In genomic region chr1:53956308-53957168, GRCh38 we compare ENCODE assay signal across 8 cellular contexts. TPM values are rescaled to one million over a fixed set of nuclear protein-coding genes. Genes with fewer than 3 reads are reported as not detected.
DNase-seq lines count a peak whose midpoint lies in the region; ATAC-seq and TF ChIP-seq lines count a peak whose summit lies in the region.

No MANE protein-coding gene starts in this region.

- H3K36me3 Mint-ChIP-seq in CD4-positive, alpha-beta T cell (ENCODE audit: low read depth): peaks cover 55% of the 10 kb centered on the region

- H3K9me3 ChIP-seq in mesodermal cell (ENCODE audit: control insufficient read depth, low read length): no peaks in the 10 kb centered on the region
- no peaks in the 10 kb centered on the region for H3K9me3 ChIP-seq in CD4-positive, alpha-beta T cell (ENCODE audit: control insufficient read depth, low read length)
- H3K9me3 ChIP-seq in colonic mucosa: no peaks in the 10 kb centered on the region

- H3K4me1 Mint-ChIP-seq in CD4-positive, alpha-beta T cell (ENCODE audit: low read depth): peaks cover 4% of the 10 kb centered on the region

- peaks cover 17% of the 10 kb centered on the region for H3K4me1 ChIP-seq in mesodermal cell (ENCODE audit: control insufficient read depth, insufficient read depth, low read length, poor library complexity, severe bottlenecking)
- H3K4me1 ChIP-seq in colonic mucosa: no peaks in the 10 kb centered on the region

- intact Hi-C loops in CD4-positive, alpha-beta T cell (cut with DNase I, micrococcal nuclease): no loop called here
- intact Hi-C loops in colonic mucosa (cut with DNase I): no loop called here

- peak overlapping the region; percentile 78 for H3K27ac ChIP-seq in mesodermal cell (ENCODE audit: low read depth, low read length, severe bottlenecking)
- H3K27ac ChIP-seq in CD4-positive, alpha-beta T cell (ENCODE audit: low read depth, low read length): no peak overlapping the region
- no peak overlapping the region for H3K27ac ChIP-seq in colonic mucosa

- 88 to 93% methylated on average over 1 to 2 of the region's 3 CpGs for WGBS in mesodermal cell (ENCODE audit: insufficient coverage in 2 of 2), 2 experiments

- H3K9ac ChIP-seq in colonic mucosa (ENCODE audit: low read depth in 2 of 2, low read length in 2 of 2): peak overlapping the region in 1 of 2 donors; percentile 1

- peak; percentile 88 for DNase-seq in DMS153 (lab: John Stamatoyannopoulos, UW)
- DNase-seq in NCI-H1092 treated with DMSO at 0.1 percent for 48 hours (lab: John Stamatoyannopoulos, UW): peak; percentile 93
- DNase-seq in SW480 (ENCODE audit: low spot score): peak; percentile 44
- no peak for DNase-seq in CD4-positive, alpha-beta T cell
- no peak for DNase-seq in GM10248 (ENCODE audit: extremely low spot score)
- no peak for DNase-seq in colonic mucosa

- no peak for ATAC-seq in GM19351 (IDR thresholded peaks at IDR 0.05; ENCODE audit: unreplicated experiment)
- ATAC-seq in CD4-positive, alpha-beta T cell (ENCODE audit: poor library complexity): no peak

- POLR2A ChIA-PET in CD4-positive, alpha-beta T cell (lab: Charles Lee): interaction anchor here (1.8 kb wide), 1 partner anchor 11 kb away, joined by 5 read pairs; the partner anchor contains the start of gene IFT25
- POLR2A ChIA-PET in GM10248 (lab: Yijun Ruan, JAX): interaction anchor here (1.3 kb wide), 1 partner anchor 11 kb away, joined by 3 read pairs; the partner anchor contains the start of gene IFT25

- no peaks in the 10 kb centered on the region for H3K9me3 Mint-ChIP-seq in CD4-positive, alpha-beta T cell

- H3K27me3 ChIP-seq in CD4-positive, alpha-beta T cell (ENCODE audit: control insufficient read depth, insufficient read depth, low read length): no peaks in the 10 kb centered on the region
- no peaks in the 10 kb centered on the region for H3K27me3 ChIP-seq in colonic mucosa

- H3K4me3 ChIP-seq in mesodermal cell (ENCODE audit: extremely low read depth, insufficient read depth, low read length, poor library complexity, severe bottlenecking) (no peak overlapping the region), colonic mucosa (no peak overlapping the region)

- H3K4me3 Mint-ChIP-seq in CD4-positive, alpha-beta T cell: no peak overlapping the region

- CTCF ChIA-PET in CD4-positive, alpha-beta T cell (lab: Charles Lee): interaction anchor here (0.8 kb wide), 1 partner anchor 96 kb away, joined by 9 read pairs; no protein-coding TSS in a partner anchor
- CTCF ChIA-PET in GM10248 (lab: Yijun Ruan, JAX): interaction anchor here (0.7 to 1.9 kb wide), 10 partner anchors 8 to 125 kb away, joined by 3 to 16 read pairs (median 4); partner anchors contain the start of genes IFT25 and LRRC42

- no peak for TF ChIP-seq CTCF in CD4-positive, alpha-beta T cell (IDR thresholded peaks at IDR 0.05)
- TF ChIP-seq CTCF in GM10248 (IDR thresholded peaks at IDR 0.05; ENCODE audit: control extremely low read depth, extremely low read depth, low read depth, missing control alignments) (no peak), colonic mucosa (IDR thresholded peaks at IDR 0.05) (no peak)

- no peak overlapping the region for H3K27ac Mint-ChIP-seq in CD4-positive, alpha-beta T cell

- no peaks in the 10 kb centered on the region for H3K27me3 Mint-ChIP-seq in CD4-positive, alpha-beta T cell

- H3K36me3 ChIP-seq in mesodermal cell (ENCODE audit: control insufficient read depth, insufficient read depth, low read length) (peaks cover 84% of the 10 kb centered on the region), colonic mucosa (no peaks in the 10 kb centered on the region)

RNA-seq across cellular contexts. Expression of gene LRRC42, which starts 10.4 kb away (rescaled TPM):
- 63.8 TPM for polyA plus RNA-seq in mesodermal cell (2013, experiment 1 of 2)
- polyA plus RNA-seq in mesodermal cell (2013, experiment 2 of 2): 61.4 TPM
- 1 to 10 TPM; 3.9 to 5.0 TPM for total RNA-seq in CD4-positive, alpha-beta T cell
- 10 to 100 TPM; 23.2 to 24.8 TPM for total RNA-seq in colonic mucosa

RNA-seq across cellular contexts. Expression of gene IFT25, which starts 11.0 kb away (rescaled TPM):
- polyA plus RNA-seq in mesodermal cell (2013, experiment 1 of 2): 41.9 TPM
- polyA plus RNA-seq in mesodermal cell (2013, experiment 2 of 2): 50.2 TPM
- 10 to 100 TPM; 12.7 to 13.9 TPM for total RNA-seq in CD4-positive, alpha-beta T cell
- 10 to 100 TPM; 15.1 to 17.5 TPM for total RNA-seq in colonic mucosa

Comparison
In these comparisons a context has a peak if more than half of its experiments do, and no peak if none do; other contexts are left out.
1. DNase-seq: peak in DMS153 (single experiment), NCI-H1092 treated with DMSO at 0.1 percent for 48 hours (single experiment) and SW480 (single experiment); none in CD4-positive, alpha-beta T cell (0 of 10), GM10248 (single experiment) and colonic mucosa (single experiment).
2. RNA of gene LRRC42, which starts 10.4 kb away (total RNA-seq): 23.2 to 24.8 TPM in colonic mucosa; 3.9 to 5.0 TPM in CD4-positive, alpha-beta T cell; every median in the first group is over 4 times any median in the second.